In the genomic region with DNA sequence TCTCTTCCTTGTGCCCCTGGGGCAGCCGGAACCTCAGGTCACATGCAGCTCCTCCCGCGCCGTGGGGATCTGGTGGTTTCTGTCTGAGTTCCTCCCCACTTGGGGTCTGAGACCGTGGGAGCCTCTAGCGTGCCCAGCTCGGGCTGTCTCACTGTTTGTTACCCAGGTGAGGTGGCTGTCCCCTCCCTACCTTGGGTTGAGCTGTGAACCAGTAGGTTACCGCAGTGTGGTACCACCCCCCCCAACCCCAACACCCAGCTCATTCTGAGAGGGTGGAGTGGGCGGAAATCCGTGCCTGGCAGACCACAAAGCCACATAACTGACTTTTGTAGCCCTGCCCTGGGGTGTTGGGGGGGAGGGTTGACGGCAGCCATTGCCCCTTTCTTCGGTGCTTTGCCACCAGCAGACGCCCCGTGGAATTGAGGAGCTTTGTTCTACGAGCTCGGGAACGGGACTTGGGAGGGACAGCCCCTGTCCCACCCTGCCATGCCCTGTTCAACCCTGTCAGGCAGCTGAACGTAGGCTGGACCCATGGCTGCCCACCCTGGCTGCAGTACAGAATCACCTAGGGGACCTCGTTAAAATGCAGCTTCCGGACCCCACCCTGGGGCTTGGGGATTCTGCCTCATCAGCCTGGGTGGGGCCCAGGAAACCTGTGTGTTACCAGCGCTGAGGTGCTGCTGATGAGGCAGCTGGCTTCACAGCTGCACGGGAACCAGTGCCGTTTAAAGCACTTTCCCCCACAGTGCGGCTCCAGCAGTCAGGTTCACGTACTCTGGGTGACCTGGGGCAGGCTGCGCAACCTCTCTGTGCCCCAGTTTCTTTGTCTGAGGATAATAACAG, we compare ENCODE assay signal across 1 cellular context.
TF ChIP-seq lines count a peak whose summit lies in the region.

No MANE protein-coding gene starts in this region.

TF ChIP-seq in IMR-90, 13 proteins besides CTCF, POLR2A, EP300 and RAD21:
- TF ChIP-seq MAZ (IDR thresholded peaks at IDR 0.05; ENCODE audit: borderline replicate concordance, low read depth, low read length) (no peak), CEBPB (IDR thresholded peaks at IDR 0.05; ENCODE audit: low read depth, low read length) (no peak), NFE2L2 (IDR thresholded peaks at IDR 0.05; ENCODE audit: low read depth, low read length) (no peak), RCOR1 (IDR thresholded peaks at IDR 0.05; ENCODE audit: insufficient replicate concordance, low read length) (no peak), RFX5 (IDR thresholded peaks at IDR 0.05; ENCODE audit: low read depth, low read length) (no peak), MAFK (IDR thresholded peaks at IDR 0.05; ENCODE audit: low read depth, low read length) (no peak), BHLHE40 (IDR thresholded peaks at IDR 0.05; ENCODE audit: low read depth, low read length) (no peak), FOS (IDR thresholded peaks at IDR 0.05; ENCODE audit: low read depth, low read length) (no peak), SMC3 (IDR thresholded peaks at IDR 0.05; ENCODE audit: low read depth, low read length) (no peak), CHD1 (IDR thresholded peaks at IDR 0.05; ENCODE audit: low read depth, low read length) (no peak), MXI1 (IDR thresholded peaks at IDR 0.05; ENCODE audit: borderline replicate concordance, low read depth, low read length) (no peak)
- TF ChIP-seq, protein P1, sequence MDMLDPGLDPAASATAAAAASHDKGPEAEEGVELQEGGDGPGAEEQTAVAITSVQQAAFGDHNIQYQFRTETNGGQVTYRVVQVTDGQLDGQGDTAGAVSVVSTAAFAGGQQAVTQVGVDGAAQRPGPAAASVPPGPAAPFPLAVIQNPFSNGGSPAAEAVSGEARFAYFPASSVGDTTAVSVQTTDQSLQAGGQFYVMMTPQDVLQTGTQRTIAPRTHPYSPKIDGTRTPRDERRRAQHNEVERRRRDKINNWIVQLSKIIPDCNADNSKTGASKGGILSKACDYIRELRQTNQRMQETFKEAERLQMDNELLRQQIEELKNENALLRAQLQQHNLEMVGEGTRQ (IDR thresholded peaks at IDR 0.05; ENCODE audit: low read depth, low read length), result no peak
- TF ChIP-seq, protein P2, sequence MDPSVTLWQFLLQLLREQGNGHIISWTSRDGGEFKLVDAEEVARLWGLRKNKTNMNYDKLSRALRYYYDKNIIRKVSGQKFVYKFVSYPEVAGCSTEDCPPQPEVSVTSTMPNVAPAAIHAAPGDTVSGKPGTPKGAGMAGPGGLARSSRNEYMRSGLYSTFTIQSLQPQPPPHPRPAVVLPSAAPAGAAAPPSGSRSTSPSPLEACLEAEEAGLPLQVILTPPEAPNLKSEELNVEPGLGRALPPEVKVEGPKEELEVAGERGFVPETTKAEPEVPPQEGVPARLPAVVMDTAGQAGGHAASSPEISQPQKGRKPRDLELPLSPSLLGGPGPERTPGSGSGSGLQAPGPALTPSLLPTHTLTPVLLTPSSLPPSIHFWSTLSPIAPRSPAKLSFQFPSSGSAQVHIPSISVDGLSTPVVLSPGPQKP (IDR thresholded peaks at IDR 0.05; ENCODE audit: borderline replicate concordance, low read depth, low read length), result no peak
